1 cellular context compared by ENCODE assay signal in the genomic region with DNA sequence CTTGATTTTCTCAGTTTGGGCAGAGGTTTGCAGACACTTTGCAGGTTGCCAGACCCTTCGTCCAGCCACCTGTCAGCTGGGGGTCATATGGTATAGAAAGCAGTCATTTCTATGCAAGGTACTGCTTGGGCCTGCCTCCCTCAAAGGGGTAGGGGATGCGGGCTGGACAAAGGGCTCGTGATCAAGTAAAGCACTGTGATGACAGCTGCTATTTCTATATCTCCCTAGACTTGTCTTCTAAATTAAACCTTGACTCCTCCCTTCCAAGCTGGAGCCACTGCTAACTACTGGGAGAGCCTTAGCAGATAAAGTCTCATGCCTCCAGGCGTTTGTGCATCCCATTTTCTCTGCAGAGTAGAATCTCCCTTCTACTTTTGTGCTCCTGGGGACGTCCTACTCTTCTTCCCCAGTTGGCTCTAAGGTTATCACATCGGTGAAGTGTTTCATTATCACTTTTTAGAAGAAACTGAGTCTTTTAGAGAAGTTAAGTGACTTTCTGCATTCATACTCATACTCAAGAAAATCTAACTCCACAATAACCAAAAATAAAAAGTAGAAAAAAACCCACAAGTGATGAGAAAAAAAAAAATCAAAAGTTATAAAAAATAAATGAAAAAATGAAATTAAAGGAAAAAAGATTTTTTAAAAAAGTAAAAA.
TF ChIP-seq lines count a peak whose summit lies in the region.

No MANE protein-coding gene starts in this region.

TF ChIP-seq in HepG2, 621 proteins besides CTCF, POLR2A, EP300 and RAD21 (continued from another document and continues in another):
- TF ChIP-seq, protein P1, sequence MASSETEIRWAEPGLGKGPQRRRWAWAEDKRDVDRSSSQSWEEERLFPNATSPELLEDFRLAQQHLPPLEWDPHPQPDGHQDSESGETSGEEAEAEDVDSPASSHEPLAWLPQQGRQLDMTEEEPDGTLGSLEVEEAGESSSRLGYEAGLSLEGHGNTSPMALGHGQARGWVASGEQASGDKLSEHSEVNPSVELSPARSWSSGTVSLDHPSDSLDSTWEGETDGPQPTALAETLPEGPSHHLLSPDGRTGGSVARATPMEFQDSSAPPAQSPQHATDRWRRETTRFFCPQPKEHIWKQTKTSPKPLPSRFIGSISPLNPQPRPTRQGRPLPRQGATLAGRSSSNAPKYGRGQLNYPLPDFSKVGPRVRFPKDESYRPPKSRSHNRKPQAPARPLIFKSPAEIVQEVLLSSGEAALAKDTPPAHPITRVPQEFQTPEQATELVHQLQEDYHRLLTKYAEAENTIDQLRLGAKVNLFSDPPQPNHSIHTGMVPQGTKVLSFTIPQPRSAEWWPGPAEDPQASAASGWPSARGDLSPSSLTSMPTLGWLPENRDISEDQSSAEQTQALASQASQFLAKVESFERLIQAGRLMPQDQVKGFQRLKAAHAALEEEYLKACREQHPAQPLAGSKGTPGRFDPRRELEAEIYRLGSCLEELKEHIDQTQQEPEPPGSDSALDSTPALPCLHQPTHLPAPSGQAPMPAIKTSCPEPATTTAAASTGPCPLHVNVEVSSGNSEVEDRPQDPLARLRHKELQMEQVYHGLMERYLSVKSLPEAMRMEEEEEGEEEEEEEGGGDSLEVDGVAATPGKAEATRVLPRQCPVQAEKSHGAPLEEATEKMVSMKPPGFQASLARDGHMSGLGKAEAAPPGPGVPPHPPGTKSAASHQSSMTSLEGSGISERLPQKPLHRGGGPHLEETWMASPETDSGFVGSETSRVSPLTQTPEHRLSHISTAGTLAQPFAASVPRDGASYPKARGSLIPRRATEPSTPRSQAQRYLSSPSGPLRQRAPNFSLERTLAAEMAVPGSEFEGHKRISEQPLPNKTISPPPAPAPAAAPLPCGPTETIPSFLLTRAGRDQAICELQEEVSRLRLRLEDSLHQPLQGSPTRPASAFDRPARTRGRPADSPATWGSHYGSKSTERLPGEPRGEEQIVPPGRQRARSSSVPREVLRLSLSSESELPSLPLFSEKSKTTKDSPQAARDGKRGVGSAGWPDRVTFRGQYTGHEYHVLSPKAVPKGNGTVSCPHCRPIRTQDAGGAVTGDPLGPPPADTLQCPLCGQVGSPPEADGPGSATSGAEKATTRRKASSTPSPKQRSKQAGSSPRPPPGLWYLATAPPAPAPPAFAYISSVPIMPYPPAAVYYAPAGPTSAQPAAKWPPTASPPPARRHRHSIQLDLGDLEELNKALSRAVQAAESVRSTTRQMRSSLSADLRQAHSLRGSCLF (CRISPR knock-in tag; IDR thresholded peaks at IDR 0.05; ENCODE audit: borderline replicate concordance) = no peak
- TF ChIP-seq, protein P2, sequence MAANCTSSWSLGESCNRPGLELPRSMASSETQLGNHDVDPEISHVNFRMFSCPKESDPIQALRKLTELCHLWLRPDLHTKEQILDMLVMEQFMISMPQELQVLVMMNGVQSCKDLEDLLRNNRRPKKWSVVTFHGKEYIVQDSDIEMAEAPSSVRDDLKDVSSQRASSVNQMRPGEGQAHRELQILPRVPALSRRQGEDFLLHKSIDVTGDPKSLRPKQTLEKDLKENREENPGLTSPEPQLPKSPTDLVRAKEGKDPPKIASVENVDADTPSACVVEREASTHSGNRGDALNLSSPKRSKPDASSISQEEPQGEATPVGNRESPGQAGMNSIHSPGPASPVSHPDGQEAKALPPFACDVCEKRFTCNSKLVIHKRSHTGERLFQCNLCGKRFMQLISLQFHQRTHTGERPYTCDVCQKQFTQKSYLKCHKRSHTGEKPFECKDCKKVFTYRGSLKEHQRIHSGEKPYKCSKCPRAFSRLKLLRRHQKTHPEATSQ (CRISPR knock-in tag; IDR thresholded peaks at IDR 0.05; ENCODE audit: borderline replicate concordance) = no peak
- TF ChIP-seq MIER3 (CRISPR knock-in tag; IDR thresholded peaks at IDR 0.05; ENCODE audit: borderline replicate concordance) (no peak), PPARG (CRISPR knock-in tag; conservative IDR thresholded peaks at IDR 0.05) (no peak), ATF7-NPFF (CRISPR knock-in tag; IDR thresholded peaks at IDR 0.05; ENCODE audit: low read depth) (no peak), MTF1 (CRISPR knock-in tag; IDR thresholded peaks at IDR 0.05) (no peak)
- TF ChIP-seq, protein P3, sequence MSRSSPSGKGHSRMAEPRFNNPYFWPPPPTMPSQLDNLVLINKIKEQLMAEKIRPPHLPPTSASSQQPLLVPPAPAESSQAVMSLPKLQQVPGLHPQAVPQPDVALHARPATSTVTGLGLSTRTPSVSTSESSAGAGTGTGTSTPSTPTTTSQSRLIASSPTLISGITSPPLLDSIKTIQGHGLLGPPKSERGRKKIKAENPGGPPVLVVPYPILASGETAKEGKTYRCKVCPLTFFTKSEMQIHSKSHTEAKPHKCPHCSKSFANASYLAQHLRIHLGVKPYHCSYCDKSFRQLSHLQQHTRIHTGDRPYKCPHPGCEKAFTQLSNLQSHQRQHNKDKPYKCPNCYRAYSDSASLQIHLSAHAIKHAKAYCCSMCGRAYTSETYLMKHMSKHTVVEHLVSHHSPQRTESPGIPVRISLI (CRISPR knock-in tag; IDR thresholded peaks at IDR 0.05; ENCODE audit: borderline replicate concordance) = 0 out of 2 replicates have a peak, but pooled peaks have one; percentile 7
- TF ChIP-seq, protein P4, sequence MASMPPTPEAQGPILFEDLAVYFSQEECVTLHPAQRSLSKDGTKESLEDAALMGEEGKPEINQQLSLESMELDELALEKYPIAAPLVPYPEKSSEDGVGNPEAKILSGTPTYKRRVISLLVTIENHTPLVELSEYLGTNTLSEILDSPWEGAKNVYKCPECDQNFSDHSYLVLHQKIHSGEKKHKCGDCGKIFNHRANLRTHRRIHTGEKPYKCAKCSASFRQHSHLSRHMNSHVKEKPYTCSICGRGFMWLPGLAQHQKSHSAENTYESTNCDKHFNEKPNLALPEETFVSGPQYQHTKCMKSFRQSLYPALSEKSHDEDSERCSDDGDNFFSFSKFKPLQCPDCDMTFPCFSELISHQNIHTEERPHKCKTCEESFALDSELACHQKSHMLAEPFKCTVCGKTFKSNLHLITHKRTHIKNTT (CRISPR knock-in tag; IDR thresholded peaks at IDR 0.05) = no peak
- TF ChIP-seq, protein P5, sequence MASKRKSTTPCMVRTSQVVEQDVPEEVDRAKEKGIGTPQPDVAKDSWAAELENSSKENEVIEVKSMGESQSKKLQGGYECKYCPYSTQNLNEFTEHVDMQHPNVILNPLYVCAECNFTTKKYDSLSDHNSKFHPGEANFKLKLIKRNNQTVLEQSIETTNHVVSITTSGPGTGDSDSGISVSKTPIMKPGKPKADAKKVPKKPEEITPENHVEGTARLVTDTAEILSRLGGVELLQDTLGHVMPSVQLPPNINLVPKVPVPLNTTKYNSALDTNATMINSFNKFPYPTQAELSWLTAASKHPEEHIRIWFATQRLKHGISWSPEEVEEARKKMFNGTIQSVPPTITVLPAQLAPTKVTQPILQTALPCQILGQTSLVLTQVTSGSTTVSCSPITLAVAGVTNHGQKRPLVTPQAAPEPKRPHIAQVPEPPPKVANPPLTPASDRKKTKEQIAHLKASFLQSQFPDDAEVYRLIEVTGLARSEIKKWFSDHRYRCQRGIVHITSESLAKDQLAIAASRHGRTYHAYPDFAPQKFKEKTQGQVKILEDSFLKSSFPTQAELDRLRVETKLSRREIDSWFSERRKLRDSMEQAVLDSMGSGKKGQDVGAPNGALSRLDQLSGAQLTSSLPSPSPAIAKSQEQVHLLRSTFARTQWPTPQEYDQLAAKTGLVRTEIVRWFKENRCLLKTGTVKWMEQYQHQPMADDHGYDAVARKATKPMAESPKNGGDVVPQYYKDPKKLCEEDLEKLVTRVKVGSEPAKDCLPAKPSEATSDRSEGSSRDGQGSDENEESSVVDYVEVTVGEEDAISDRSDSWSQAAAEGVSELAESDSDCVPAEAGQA (IDR thresholded peaks at IDR 0.05; ENCODE audit: low read depth) = no peak
- TF ChIP-seq, protein P5 (CRISPR knock-in tag; IDR thresholded peaks at IDR 0.05; ENCODE audit: borderline replicate concordance) = no peak
- TF ChIP-seq, protein P6, sequence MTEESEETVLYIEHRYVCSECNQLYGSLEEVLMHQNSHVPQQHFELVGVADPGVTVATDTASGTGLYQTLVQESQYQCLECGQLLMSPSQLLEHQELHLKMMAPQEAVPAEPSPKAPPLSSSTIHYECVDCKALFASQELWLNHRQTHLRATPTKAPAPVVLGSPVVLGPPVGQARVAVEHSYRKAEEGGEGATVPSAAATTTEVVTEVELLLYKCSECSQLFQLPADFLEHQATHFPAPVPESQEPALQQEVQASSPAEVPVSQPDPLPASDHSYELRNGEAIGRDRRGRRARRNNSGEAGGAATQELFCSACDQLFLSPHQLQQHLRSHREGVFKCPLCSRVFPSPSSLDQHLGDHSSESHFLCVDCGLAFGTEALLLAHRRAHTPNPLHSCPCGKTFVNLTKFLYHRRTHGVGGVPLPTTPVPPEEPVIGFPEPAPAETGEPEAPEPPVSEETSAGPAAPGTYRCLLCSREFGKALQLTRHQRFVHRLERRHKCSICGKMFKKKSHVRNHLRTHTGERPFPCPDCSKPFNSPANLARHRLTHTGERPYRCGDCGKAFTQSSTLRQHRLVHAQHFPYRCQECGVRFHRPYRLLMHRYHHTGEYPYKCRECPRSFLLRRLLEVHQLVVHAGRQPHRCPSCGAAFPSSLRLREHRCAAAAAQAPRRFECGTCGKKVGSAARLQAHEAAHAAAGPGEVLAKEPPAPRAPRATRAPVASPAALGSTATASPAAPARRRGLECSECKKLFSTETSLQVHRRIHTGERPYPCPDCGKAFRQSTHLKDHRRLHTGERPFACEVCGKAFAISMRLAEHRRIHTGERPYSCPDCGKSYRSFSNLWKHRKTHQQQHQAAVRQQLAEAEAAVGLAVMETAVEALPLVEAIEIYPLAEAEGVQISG (CRISPR knock-in tag; IDR thresholded peaks at IDR 0.05) = no peak
- TF ChIP-seq, protein P7, sequence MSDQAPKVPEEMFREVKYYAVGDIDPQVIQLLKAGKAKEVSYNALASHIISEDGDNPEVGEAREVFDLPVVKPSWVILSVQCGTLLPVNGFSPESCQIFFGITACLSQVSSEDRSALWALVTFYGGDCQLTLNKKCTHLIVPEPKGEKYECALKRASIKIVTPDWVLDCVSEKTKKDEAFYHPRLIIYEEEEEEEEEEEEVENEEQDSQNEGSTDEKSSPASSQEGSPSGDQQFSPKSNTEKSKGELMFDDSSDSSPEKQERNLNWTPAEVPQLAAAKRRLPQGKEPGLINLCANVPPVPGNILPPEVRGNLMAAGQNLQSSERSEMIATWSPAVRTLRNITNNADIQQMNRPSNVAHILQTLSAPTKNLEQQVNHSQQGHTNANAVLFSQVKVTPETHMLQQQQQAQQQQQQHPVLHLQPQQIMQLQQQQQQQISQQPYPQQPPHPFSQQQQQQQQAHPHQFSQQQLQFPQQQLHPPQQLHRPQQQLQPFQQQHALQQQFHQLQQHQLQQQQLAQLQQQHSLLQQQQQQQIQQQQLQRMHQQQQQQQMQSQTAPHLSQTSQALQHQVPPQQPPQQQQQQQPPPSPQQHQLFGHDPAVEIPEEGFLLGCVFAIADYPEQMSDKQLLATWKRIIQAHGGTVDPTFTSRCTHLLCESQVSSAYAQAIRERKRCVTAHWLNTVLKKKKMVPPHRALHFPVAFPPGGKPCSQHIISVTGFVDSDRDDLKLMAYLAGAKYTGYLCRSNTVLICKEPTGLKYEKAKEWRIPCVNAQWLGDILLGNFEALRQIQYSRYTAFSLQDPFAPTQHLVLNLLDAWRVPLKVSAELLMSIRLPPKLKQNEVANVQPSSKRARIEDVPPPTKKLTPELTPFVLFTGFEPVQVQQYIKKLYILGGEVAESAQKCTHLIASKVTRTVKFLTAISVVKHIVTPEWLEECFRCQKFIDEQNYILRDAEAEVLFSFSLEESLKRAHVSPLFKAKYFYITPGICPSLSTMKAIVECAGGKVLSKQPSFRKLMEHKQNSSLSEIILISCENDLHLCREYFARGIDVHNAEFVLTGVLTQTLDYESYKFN (CRISPR knock-in tag; conservative IDR thresholded peaks at IDR 0.05) = no peak
- TF ChIP-seq, protein P8, sequence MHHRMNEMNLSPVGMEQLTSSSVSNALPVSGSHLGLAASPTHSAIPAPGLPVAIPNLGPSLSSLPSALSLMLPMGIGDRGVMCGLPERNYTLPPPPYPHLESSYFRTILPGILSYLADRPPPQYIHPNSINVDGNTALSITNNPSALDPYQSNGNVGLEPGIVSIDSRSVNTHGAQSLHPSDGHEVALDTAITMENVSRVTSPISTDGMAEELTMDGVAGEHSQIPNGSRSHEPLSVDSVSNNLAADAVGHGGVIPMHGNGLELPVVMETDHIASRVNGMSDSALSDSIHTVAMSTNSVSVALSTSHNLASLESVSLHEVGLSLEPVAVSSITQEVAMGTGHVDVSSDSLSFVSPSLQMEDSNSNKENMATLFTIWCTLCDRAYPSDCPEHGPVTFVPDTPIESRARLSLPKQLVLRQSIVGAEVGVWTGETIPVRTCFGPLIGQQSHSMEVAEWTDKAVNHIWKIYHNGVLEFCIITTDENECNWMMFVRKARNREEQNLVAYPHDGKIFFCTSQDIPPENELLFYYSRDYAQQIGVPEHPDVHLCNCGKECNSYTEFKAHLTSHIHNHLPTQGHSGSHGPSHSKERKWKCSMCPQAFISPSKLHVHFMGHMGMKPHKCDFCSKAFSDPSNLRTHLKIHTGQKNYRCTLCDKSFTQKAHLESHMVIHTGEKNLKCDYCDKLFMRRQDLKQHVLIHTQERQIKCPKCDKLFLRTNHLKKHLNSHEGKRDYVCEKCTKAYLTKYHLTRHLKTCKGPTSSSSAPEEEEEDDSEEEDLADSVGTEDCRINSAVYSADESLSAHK (CRISPR knock-in tag; IDR thresholded peaks at IDR 0.05; ENCODE audit: borderline replicate concordance) = no peak
- TF ChIP-seq, protein P9, sequence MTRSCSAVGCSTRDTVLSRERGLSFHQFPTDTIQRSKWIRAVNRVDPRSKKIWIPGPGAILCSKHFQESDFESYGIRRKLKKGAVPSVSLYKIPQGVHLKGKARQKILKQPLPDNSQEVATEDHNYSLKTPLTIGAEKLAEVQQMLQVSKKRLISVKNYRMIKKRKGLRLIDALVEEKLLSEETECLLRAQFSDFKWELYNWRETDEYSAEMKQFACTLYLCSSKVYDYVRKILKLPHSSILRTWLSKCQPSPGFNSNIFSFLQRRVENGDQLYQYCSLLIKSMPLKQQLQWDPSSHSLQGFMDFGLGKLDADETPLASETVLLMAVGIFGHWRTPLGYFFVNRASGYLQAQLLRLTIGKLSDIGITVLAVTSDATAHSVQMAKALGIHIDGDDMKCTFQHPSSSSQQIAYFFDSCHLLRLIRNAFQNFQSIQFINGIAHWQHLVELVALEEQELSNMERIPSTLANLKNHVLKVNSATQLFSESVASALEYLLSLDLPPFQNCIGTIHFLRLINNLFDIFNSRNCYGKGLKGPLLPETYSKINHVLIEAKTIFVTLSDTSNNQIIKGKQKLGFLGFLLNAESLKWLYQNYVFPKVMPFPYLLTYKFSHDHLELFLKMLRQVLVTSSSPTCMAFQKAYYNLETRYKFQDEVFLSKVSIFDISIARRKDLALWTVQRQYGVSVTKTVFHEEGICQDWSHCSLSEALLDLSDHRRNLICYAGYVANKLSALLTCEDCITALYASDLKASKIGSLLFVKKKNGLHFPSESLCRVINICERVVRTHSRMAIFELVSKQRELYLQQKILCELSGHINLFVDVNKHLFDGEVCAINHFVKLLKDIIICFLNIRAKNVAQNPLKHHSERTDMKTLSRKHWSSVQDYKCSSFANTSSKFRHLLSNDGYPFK (CRISPR knock-in tag; IDR thresholded peaks at IDR 0.05; ENCODE audit: borderline replicate concordance) = no peak
